Comparison of ENCODE assay signal across 2 cellular contexts in the genomic region with DNA sequence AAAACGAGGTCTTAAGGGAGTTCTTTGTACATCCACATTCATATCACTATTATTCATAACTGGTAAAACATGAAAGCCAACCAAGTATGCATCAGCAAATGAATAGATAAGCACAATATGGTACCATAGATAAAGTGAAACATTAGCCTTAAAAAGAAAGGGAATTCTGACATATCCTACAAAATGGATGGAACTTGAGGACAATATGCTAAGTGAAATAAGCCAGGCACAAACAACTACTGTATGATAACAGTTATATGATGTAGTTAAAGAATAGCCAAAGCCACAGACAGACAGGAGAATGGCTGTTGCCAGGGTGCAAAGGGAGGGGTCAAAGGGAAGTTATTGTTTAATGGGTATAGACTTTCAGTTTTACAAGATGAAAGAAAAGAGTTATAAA.
TF ChIP-seq lines count a peak whose summit lies in the region.

No MANE protein-coding gene starts in this region.

TF ChIP-seq in GM12878, 131 proteins besides CTCF, POLR2A, EP300 and RAD21:
- TF ChIP-seq, protein P1, sequence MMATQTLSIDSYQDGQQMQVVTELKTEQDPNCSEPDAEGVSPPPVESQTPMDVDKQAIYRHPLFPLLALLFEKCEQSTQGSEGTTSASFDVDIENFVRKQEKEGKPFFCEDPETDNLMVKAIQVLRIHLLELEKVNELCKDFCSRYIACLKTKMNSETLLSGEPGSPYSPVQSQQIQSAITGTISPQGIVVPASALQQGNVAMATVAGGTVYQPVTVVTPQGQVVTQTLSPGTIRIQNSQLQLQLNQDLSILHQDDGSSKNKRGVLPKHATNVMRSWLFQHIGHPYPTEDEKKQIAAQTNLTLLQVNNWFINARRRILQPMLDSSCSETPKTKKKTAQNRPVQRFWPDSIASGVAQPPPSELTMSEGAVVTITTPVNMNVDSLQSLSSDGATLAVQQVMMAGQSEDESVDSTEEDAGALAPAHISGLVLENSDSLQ (IDR thresholded peaks at IDR 0.05), result peak; percentile 57
- TF ChIP-seq KLF5 (IDR thresholded peaks at IDR 0.05; ENCODE audit: partially characterized antibody), result no peak
- 0 out of 2 replicates have a peak, but pooled peaks have one; percentile 45 for TF ChIP-seq NR2C1 (IDR thresholded peaks at IDR 0.05)
TF ChIP-seq in GM12878: peak in this region for 2.

TF ChIP-seq in GM23338, 12 proteins besides CTCF, POLR2A, EP300 and RAD21:
- TF ChIP-seq EZH2 (IDR thresholded peaks at IDR 0.05; ENCODE audit: low read depth, unreplicated experiment), result no peak
- no peak for TF ChIP-seq NANOG (IDR thresholded peaks at IDR 0.05; ENCODE audit: borderline replicate concordance)
- TF ChIP-seq EZH2phosphoT487 (IDR thresholded peaks at IDR 0.05; ENCODE audit: unreplicated experiment), result no peak
- no peak for TF ChIP-seq CREB1 (CRISPR knock-in tag; IDR thresholded peaks at IDR 0.05; ENCODE audit: low read depth)
- TF ChIP-seq, protein P2, sequence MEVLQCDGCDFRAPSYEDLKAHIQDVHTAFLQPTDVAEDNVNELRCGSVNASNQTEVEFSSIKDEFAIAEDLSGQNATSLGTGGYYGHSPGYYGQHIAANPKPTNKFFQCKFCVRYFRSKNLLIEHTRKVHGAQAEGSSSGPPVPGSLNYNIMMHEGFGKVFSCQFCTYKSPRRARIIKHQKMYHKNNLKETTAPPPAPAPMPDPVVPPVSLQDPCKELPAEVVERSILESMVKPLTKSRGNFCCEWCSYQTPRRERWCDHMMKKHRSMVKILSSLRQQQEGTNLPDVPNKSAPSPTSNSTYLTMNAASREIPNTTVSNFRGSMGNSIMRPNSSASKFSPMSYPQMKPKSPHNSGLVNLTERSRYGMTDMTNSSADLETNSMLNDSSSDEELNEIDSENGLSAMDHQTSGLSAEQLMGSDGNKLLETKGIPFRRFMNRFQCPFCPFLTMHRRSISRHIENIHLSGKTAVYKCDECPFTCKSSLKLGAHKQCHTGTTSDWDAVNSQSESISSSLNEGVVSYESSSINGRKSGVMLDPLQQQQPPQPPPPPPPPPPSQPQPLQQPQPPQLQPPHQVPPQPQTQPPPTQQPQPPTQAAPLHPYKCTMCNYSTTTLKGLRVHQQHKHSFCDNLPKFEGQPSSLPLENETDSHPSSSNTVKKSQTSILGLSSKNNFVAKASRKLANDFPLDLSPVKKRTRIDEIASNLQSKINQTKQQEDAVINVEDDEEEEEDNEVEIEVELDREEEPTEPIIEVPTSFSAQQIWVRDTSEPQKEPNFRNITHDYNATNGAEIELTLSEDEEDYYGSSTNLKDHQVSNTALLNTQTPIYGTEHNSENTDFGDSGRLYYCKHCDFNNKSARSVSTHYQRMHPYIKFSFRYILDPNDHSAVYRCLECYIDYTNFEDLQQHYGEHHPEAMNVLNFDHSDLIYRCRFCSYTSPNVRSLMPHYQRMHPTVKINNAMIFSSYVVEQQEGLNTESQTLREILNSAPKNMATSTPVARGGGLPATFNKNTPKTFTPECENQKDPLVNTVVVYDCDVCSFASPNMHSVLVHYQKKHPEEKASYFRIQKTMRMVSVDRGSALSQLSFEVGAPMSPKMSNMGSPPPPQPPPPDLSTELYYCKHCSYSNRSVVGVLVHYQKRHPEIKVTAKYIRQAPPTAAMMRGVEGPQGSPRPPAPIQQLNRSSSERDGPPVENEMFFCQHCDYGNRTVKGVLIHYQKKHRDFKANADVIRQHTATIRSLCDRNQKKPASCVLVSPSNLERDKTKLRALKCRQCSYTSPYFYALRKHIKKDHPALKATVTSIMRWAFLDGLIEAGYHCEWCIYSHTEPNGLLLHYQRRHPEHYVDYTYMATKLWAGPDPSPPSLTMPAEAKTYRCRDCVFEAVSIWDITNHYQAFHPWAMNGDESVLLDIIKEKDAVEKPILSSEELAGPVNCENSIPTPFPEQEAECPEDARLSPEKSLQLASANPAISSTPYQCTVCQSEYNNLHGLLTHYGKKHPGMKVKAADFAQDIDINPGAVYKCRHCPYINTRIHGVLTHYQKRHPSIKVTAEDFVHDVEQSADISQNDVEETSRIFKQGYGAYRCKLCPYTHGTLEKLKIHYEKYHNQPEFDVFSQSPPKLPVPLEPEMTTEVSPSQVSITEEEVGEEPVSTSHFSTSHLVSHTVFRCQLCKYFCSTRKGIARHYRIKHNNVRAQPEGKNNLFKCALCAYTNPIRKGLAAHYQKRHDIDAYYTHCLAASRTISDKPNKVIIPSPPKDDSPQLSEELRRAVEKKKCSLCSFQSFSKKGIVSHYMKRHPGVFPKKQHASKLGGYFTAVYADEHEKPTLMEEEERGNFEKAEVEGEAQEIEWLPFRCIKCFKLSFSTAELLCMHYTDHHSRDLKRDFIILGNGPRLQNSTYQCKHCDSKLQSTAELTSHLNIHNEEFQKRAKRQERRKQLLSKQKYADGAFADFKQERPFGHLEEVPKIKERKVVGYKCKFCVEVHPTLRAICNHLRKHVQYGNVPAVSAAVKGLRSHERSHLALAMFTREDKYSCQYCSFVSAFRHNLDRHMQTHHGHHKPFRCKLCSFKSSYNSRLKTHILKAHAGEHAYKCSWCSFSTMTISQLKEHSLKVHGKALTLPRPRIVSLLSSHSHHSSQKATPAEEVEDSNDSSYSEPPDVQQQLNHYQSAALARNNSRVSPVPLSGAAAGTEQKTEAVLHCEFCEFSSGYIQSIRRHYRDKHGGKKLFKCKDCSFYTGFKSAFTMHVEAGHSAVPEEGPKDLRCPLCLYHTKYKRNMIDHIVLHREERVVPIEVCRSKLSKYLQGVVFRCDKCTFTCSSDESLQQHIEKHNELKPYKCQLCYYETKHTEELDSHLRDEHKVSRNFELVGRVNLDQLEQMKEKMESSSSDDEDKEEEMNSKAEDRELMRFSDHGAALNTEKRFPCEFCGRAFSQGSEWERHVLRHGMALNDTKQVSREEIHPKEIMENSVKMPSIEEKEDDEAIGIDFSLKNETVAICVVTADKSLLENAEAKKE (CRISPR knock-in tag; IDR thresholded peaks at IDR 0.05), result no peak
- TF ChIP-seq ZNF114 (CRISPR knock-in tag; IDR thresholded peaks at IDR 0.05), result no peak
- TF ChIP-seq, protein P3, sequence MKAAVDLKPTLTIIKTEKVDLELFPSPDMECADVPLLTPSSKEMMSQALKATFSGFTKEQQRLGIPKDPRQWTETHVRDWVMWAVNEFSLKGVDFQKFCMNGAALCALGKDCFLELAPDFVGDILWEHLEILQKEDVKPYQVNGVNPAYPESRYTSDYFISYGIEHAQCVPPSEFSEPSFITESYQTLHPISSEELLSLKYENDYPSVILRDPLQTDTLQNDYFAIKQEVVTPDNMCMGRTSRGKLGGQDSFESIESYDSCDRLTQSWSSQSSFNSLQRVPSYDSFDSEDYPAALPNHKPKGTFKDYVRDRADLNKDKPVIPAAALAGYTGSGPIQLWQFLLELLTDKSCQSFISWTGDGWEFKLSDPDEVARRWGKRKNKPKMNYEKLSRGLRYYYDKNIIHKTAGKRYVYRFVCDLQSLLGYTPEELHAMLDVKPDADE (IDR thresholded peaks at IDR 0.05), result no peak
- TF ChIP-seq, protein P4, sequence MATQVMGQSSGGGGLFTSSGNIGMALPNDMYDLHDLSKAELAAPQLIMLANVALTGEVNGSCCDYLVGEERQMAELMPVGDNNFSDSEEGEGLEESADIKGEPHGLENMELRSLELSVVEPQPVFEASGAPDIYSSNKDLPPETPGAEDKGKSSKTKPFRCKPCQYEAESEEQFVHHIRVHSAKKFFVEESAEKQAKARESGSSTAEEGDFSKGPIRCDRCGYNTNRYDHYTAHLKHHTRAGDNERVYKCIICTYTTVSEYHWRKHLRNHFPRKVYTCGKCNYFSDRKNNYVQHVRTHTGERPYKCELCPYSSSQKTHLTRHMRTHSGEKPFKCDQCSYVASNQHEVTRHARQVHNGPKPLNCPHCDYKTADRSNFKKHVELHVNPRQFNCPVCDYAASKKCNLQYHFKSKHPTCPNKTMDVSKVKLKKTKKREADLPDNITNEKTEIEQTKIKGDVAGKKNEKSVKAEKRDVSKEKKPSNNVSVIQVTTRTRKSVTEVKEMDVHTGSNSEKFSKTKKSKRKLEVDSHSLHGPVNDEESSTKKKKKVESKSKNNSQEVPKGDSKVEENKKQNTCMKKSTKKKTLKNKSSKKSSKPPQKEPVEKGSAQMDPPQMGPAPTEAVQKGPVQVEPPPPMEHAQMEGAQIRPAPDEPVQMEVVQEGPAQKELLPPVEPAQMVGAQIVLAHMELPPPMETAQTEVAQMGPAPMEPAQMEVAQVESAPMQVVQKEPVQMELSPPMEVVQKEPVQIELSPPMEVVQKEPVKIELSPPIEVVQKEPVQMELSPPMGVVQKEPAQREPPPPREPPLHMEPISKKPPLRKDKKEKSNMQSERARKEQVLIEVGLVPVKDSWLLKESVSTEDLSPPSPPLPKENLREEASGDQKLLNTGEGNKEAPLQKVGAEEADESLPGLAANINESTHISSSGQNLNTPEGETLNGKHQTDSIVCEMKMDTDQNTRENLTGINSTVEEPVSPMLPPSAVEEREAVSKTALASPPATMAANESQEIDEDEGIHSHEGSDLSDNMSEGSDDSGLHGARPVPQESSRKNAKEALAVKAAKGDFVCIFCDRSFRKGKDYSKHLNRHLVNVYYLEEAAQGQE (IDR thresholded peaks at IDR 0.05; ENCODE audit: unreplicated experiment), result no peak
- TF ChIP-seq ZNF331 (CRISPR knock-in tag; IDR thresholded peaks at IDR 0.05; ENCODE audit: low read depth), result no peak
TF ChIP-seq in GM23338: peak in this region for 0.
